Comparison of ENCODE assay signal across 8 cellular contexts in the genomic region with DNA sequence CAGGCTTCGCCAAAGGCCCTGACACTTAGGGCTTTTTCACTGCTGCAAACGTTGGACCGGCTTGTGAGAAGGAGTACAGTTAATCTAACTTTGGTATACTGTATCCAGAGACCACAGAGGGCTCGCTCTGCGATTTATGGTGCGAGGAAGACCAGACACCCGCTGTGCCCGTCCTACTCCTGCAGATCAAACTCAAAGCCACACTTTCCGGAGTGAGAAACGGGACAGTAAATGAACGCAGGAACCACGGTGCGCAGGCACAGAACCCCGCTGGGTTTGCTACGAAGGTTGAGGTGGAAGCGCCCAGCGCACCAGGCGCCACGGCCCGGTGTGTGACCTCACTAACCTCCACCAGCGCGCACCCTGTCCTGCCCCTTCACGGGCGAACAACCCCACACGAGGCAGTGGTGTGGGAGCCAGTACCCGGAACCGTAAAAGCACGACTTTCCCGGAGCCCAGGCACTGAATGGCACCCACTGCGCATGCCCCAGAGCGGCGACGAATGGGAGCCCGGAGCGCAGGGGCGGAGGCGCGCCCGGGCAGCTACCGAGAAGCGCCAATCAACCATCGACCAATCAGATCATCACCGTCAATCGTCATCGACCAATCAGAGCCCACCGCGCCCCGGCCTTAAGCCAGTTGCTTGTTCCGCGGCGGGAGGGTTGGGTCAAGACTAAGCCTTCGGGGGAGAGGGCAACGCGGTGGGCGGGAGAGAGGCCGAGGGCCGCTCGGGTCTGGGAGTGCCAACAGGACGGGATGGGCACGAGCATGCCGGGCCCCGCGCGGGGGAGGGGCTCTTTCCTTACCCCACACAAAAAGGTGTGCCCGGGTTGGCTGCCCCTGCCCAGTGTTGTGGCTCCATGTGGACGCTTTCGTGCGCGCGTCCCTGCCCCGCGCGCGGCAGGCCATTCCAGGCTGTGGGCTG. TPM values are rescaled to one million over a fixed set of nuclear protein-coding genes. Genes with fewer than 3 reads are reported as not detected.
A peak's percentile ranks its signal among the peaks of the same experiment; 100 is the strongest.
DNase-seq lines count a peak whose midpoint lies in the region; ATAC-seq and TF ChIP-seq lines count a peak whose summit lies in the region.

No MANE protein-coding gene starts in this region.

- TF ChIP-seq CTCF in OCI-LY3 (IDR thresholded peaks at IDR 0.05; ENCODE audit: low read depth, low read length): no peak
- TF ChIP-seq CTCF in epithelial cell of proximal tubule (conservative IDR thresholded peaks at IDR 0.05; ENCODE audit: low read depth, low read length): no peak
- no peak for TF ChIP-seq CTCF in mucosa of descending colon (IDR thresholded peaks at IDR 0.05)

- H3K9ac ChIP-seq in OCI-LY3 (ENCODE audit: low read length): peak overlapping the region; percentile 88

- H3K4me3 ChIP-seq in OCI-LY3 (ENCODE audit: low read length) (peak overlapping the region; percentile 94), epithelial cell of proximal tubule (ENCODE audit: low read depth, low read length) (peak overlapping the region; percentile 58), mucosa of descending colon (no peak overlapping the region)

- no peaks in the 10 kb centered on the region for H4K20me1 ChIP-seq in OCI-LY3 (ENCODE audit: insufficient read depth, low read length)

- peaks cover 3% of the 10 kb centered on the region; the same call in 1 of the 2 replicates for H3K4me1 ChIP-seq in OCI-LY3 (ENCODE audit: low read length)
- H3K4me1 ChIP-seq in mucosa of descending colon (ENCODE audit: low read depth): peaks cover 4% of the 10 kb centered on the region

- peak overlapping the region; percentile 98 for H3K4me2 ChIP-seq in OCI-LY3 (ENCODE audit: low read length)

- no peaks in the 10 kb centered on the region for H3K9me3 ChIP-seq in OCI-LY3 (ENCODE audit: insufficient read depth, low read length)
- no peaks in the 10 kb centered on the region for H3K9me3 ChIP-seq in mucosa of descending colon

- intact Hi-C loops in mucosa of descending colon (cut with DNase I, micrococcal nuclease): no loop called here

- DNase-seq in DMS 273 treated with DMSO at 0.1 percent for 48 hours (lab: John Stamatoyannopoulos, UW): peak; percentile 76
- peak; percentile 98 for DNase-seq in HuH-7.5 (ENCODE audit: low spot score)
- DNase-seq in activated T-cell treated with anti-CD3 and anti-CD28 coated beads for 24 hours (ENCODE audit: low read depth): peak; percentile 81
- DNase-seq in epithelial cell of proximal tubule (ENCODE audit: low read depth): peak; percentile 40
- DNase-seq in mucosa of descending colon: peak; percentile 91 to 93 (median 93)
- peak; percentile 55 to 80 for DNase-seq in stimulated activated CD8-positive, alpha-beta memory T cell treated with anti-CD3 and anti-CD28 coated beads, Interleukin-4, amount 100 ng/mL, for 1 hour (ENCODE audit: low read depth in 2 of 2, low spot score in 1 of 2)

- no peaks in the 10 kb centered on the region for H3K27me3 ChIP-seq in OCI-LY3 (ENCODE audit: low read depth, low read length)

- H3K79me2 ChIP-seq in OCI-LY3 (ENCODE audit: low read length): peaks cover 6% of the 10 kb centered on the region

- peak overlapping the region; percentile 47; the same call in 1 of the 2 replicates for H2AFZ ChIP-seq in OCI-LY3 (ENCODE audit: low read depth, low read length)

- ATAC-seq in GM21528 (IDR thresholded peaks at IDR 0.05; ENCODE audit: low FRiP score, unreplicated experiment) (peak; percentile 93), mucosa of descending colon (peak; percentile 96)

- no peaks in the 10 kb centered on the region for H3K36me3 ChIP-seq in OCI-LY3 (replicated peaks; ENCODE audit: low read depth, low read length)
- H3K36me3 ChIP-seq in mucosa of descending colon (ENCODE audit: low read depth): no peaks in the 10 kb centered on the region

- peak overlapping the region; percentile 60 for H3K27ac ChIP-seq in OCI-LY3 (ENCODE audit: low read length)

RNA-seq across cellular contexts. Expression of gene WDR45, which starts 21.3 kb away (rescaled TPM):
- 32.5 and 43.7 TPM in 2 replicates for total RNA-seq in epithelial cell of proximal tubule
- total RNA-seq in mucosa of descending colon: 10 to 100 TPM; 44.3 to 90.1 (median 52.6) TPM

RNA-seq across cellular contexts. Expression of gene GPKOW, which starts 22.6 kb away (rescaled TPM):
- total RNA-seq in epithelial cell of proximal tubule (28.9 and 31.9 TPM in 2 replicates), mucosa of descending colon (10 to 100 TPM; 21.3 to 22.4 (median 22.1) TPM)

RNA-seq across cellular contexts. Expression of gene PRAF2, which starts 27.2 kb away (rescaled TPM):
- total RNA-seq in epithelial cell of proximal tubule (13.5 and 16.7 TPM in 2 replicates), mucosa of descending colon (10 to 100 TPM in 1 of 3 donors, 1 to 10 TPM in 2; 3.9 to 18.7 (median 8.1) TPM)

RNA-seq across cellular contexts. Expression of gene CCDC120, which starts 42.2 kb away (rescaled TPM):
- total RNA-seq in epithelial cell of proximal tubule (4.0 and 4.5 TPM in 2 replicates), mucosa of descending colon (10 to 100 TPM; 11.6 to 16.7 (median 12.5) TPM)

RNA-seq across cellular contexts. Expression of gene TFE3, which starts 57.8 kb away (rescaled TPM):
- total RNA-seq in epithelial cell of proximal tubule (51.8 and 63.7 TPM in 2 replicates), mucosa of descending colon (10 to 100 TPM; 26.6 to 46.6 (median 28.1) TPM)

Comparison
In these comparisons a context has a peak if more than half of its experiments do, and no peak if none do; other contexts are left out.
1. DNase-seq: peak in every context shown above with its lines; median percentile 98 in HuH-7.5; 93 in mucosa of descending colon; 81 in activated T-cell treated with anti-CD3 and anti-CD28 coated beads for 24 hours; 76 in DMS 273 treated with DMSO at 0.1 percent for 48 hours; 68 in stimulated activated CD8-positive, alpha-beta memory T cell treated with anti-CD3 and anti-CD28 coated beads, Interleukin-4, amount 100 ng/mL, for 1 hour; 40 in epithelial cell of proximal tubule.